ENCODE assay signal across 8 cellular contexts in the genomic region with DNA sequence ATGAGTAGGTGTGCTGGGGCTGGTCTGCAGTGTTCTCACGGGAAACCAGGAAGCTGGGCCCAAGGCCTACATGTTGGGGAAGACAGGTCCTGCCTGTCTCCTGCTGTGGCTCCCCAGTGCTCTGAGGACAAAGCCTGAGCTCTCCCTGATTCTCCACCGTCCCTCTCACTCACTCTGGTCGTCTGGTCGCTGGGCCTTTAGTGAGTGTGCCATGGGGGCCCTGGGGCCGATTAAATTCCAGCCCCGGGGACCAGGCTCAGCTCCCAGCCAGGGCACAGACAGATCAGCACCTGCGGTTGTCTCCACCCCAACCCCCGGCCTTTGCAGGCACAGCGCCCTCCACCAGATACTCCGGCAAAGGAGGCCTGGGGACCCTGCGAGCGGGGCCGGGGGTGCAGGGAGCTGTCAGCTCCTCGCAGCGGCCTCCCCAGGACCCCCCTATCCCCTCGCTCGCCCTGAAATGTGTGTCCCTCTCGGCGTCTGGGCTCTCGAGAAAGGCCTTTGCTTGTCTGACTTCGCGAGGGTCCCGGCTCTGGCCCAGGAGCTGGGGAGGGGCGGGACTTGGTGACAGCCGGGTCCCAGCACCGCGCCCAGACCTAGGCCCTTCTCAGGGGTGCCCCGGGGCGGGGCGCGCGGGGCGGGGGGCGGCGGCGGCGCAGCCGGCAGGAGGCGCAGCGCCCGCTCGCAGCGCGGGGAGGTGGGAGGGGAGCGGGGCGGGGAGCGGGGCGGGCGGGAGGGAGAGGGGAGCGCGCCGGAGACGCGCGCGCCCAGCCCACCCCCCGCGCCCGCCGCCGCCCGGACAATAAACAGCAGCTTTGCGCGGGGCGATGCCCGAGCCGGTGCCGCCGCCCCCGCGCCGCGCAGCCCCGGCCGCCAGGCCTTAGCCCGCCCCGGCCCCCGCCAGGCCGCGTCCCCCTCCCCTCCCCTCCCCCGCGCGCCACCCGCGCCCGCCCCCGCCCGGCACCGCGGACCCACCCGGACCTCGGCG. TPM values are rescaled to one million over a fixed set of nuclear protein-coding genes. Genes with fewer than 3 reads are reported as not detected.
DNase-seq lines count a peak whose midpoint lies in the region; ATAC-seq and TF ChIP-seq lines count a peak whose summit lies in the region.

A gene with protein sequence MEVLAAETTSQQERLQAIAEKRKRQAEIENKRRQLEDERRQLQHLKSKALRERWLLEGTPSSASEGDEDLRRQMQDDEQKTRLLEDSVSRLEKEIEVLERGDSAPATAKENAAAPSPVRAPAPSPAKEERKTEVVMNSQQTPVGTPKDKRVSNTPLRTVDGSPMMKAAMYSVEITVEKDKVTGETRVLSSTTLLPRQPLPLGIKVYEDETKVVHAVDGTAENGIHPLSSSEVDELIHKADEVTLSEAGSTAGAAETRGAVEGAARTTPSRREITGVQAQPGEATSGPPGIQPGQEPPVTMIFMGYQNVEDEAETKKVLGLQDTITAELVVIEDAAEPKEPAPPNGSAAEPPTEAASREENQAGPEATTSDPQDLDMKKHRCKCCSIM (plus strand): TSS at position 782 of the 988 bp plus-strand sequence. CDS start 212 bp downstream, outside the sequence.

- intact Hi-C loops in adrenal gland (cut with DNase I) = no loop called here

- no peaks in the 10 kb centered on the region for H4K20me1 ChIP-seq in Karpas-422 (ENCODE audit: insufficient read depth, low read depth, low read length)

- WGBS in adrenal gland, 4 donors = 10 to 55% (median 31%) methylated on average over 4 to 78 of the region's 93 CpGs

- H3K9me3 ChIP-seq in HUES6 (ENCODE audit: control insufficient read depth, insufficient read depth, low read depth, low read length) (peaks cover 7% of the 10 kb centered on the region; the same call in 1 of the 2 replicates), adrenal gland (replicated peaks in 1 of 3) (no peaks in the 10 kb centered on the region), iPS-15b (ENCODE audit: control insufficient read depth, insufficient read depth, low read length) (no peaks in the 10 kb centered on the region), skeletal muscle tissue (ENCODE audit: control insufficient read depth in 3 of 3, low read length in 3 of 3) (peaks cover 0 to 2% (median 0%) of the 10 kb centered on the region in 3 donors), Karpas-422 (ENCODE audit: low read length) (no peaks in the 10 kb centered on the region)

- no peaks in the 10 kb centered on the region for H3K79me2 ChIP-seq in Karpas-422 (ENCODE audit: low read length)

- no peak within 1 kb of the TSS for H3K4me2 ChIP-seq in Karpas-422 (ENCODE audit: low read depth, low read length, poor library complexity, severe bottlenecking)

- H3K9ac ChIP-seq in HUES6 (ENCODE audit: low read length) (no peak within 1 kb of the TSS), iPS-15b (ENCODE audit: low read depth, low read length) (no peak within 1 kb of the TSS), skeletal muscle tissue (ENCODE audit: low read depth in 1 of 3, low read length in 3 of 3) (peak within 1 kb of the TSS; percentile 38 to 79 (median 43)), Karpas-422 (ENCODE audit: low read length) (no peak within 1 kb of the TSS)

- no peak for ATAC-seq in activated CD4-positive, CD25-positive, alpha-beta regulatory T cell treated with anti-CD3 and anti-CD28 coated beads, Interleukin-2, amount 50 U/mL, for 24 hours

- H3K27me3 ChIP-seq in HUES6 (ENCODE audit: control insufficient read depth, insufficient read depth, low read length) (peaks cover 4% of the 10 kb centered on the region), adrenal gland (no peaks in the 10 kb centered on the region), iPS-15b (ENCODE audit: control insufficient read depth, insufficient read depth, low read length) (no peaks in the 10 kb centered on the region), skeletal muscle tissue (ENCODE audit: control insufficient read depth in 3 of 3, insufficient read depth in 3 of 3, low read length in 3 of 3) (peaks cover 7 to 22% (median 20%) of the 10 kb centered on the region in 3 donors), Karpas-422 (ENCODE audit: low read length) (no peaks in the 10 kb centered on the region)

- no peak within 1 kb of the TSS for H2AFZ ChIP-seq in Karpas-422 (ENCODE audit: low read length)

- H3K4me3 ChIP-seq in HUES6 (ENCODE audit: low read depth, low read length) = peak within 1 kb of the TSS; percentile 64
- H3K4me3 ChIP-seq in adrenal gland = peak within 1 kb of the TSS in 2 of 4 donors; percentile 59 to 87
- peak within 1 kb of the TSS; percentile 48 for H3K4me3 ChIP-seq in iPS-15b (ENCODE audit: low read depth, low read length)
- H3K4me3 ChIP-seq in skeletal muscle tissue (ENCODE audit: low read length in 3 of 3) = peak within 1 kb of the TSS; percentile 35 to 61 (median 51)
- no peak within 1 kb of the TSS for H3K4me3 ChIP-seq in Karpas-422 (ENCODE audit: low read length)

- DNase-seq in adrenal gland = no peak
- no peak for DNase-seq in T-helper 9 cell
- DNase-seq in kidney glomerular epithelial cell (lab: John Stamatoyannopoulos, UW) = no peak
- no peak for DNase-seq in Karpas-422

- H3K36me3 ChIP-seq in HUES6 (ENCODE audit: control insufficient read depth, insufficient read depth, low read length) = no peaks in the 10 kb centered on the region
- no peaks in the 10 kb centered on the region for H3K36me3 ChIP-seq in adrenal gland (replicated peaks in 1 of 2)
- no peaks in the 10 kb centered on the region for H3K36me3 ChIP-seq in iPS-15b (ENCODE audit: control insufficient read depth, insufficient read depth, low read length)
- no peaks in the 10 kb centered on the region for H3K36me3 ChIP-seq in skeletal muscle tissue (ENCODE audit: control insufficient read depth in 3 of 3, insufficient read depth in 3 of 3, low read length in 3 of 3)
- H3K36me3 ChIP-seq in Karpas-422 (ENCODE audit: insufficient read depth, low read length) = no peaks in the 10 kb centered on the region

- peak in 2 of 6 experiments; percentile 7 to 20 for TF ChIP-seq CTCF in adrenal gland (IDR thresholded peaks at IDR 0.05)

- peaks cover 23% of the 10 kb centered on the region for H3K4me1 ChIP-seq in HUES6 (ENCODE audit: control insufficient read depth, insufficient read depth, low read length)
- peaks cover 4 to 7% of the 10 kb centered on the region in 2 donors for H3K4me1 ChIP-seq in adrenal gland (replicated peaks in 1 of 2)
- H3K4me1 ChIP-seq in iPS-15b (ENCODE audit: control insufficient read depth, insufficient read depth, low read length) = peaks cover 5% of the 10 kb centered on the region
- peaks cover 0 to 4% (median 0%) of the 10 kb centered on the region in 3 donors for H3K4me1 ChIP-seq in skeletal muscle tissue (ENCODE audit: control insufficient read depth in 3 of 3, insufficient read depth in 3 of 3, low read length in 3 of 3)
- H3K4me1 ChIP-seq in Karpas-422 (ENCODE audit: low read length) = no peaks in the 10 kb centered on the region

- no peak within 1 kb of the TSS for H3K27ac ChIP-seq in HUES6 (ENCODE audit: low read depth, low read length)
- H3K27ac ChIP-seq in adrenal gland = peak within 1 kb of the TSS in 4 of 5 donors; percentile 17 to 85 (median 70)
- peak within 1 kb of the TSS; percentile 62 for H3K27ac ChIP-seq in skeletal muscle tissue (ENCODE audit: low read depth, low read length)
- H3K27ac ChIP-seq in Karpas-422 (ENCODE audit: low read length) = no peak within 1 kb of the TSS

- no peaks in the 10 kb centered on the region for H3K9me2 ChIP-seq in Karpas-422 (replicated peaks; ENCODE audit: insufficient read depth, low read length)

- TF ChIP-seq POLR2A in adrenal gland (IDR thresholded peaks at IDR 0.05) = no peak

RNA-seq across cellular contexts. Expression of the gene that starts here (rescaled TPM):
- total RNA-seq in adrenal gland (10 to 100 TPM; 27.2 to 63.3 (median 50.8) TPM), skeletal muscle tissue (13.0 TPM)
- 10 to 100 TPM in 2 of 3 donors, 1 to 10 TPM in 1; 3.9 to 72.2 (median 49.7) TPM for polyA plus RNA-seq in adrenal gland
- 3.5 TPM in 1 of 2 replicates, not detected in the other for total RNA-seq in Karpas-422 (2014; rRNA removed; shearing (Covaris generic); ENCODE audit: low replicate concordance)

Comparison
In these comparisons a context has a peak if more than half of its experiments do, and no peak if none do; other contexts are left out.
1. H3K27ac ChIP-seq: peak in adrenal gland (4 of 5) and skeletal muscle tissue (single experiment); none in HUES6 (single experiment) and Karpas-422 (single experiment).
2. H3K9ac ChIP-seq: peak in skeletal muscle tissue (3 of 3); none in HUES6 (single experiment), iPS-15b (single experiment) and Karpas-422 (single experiment).